In the genomic region with DNA sequence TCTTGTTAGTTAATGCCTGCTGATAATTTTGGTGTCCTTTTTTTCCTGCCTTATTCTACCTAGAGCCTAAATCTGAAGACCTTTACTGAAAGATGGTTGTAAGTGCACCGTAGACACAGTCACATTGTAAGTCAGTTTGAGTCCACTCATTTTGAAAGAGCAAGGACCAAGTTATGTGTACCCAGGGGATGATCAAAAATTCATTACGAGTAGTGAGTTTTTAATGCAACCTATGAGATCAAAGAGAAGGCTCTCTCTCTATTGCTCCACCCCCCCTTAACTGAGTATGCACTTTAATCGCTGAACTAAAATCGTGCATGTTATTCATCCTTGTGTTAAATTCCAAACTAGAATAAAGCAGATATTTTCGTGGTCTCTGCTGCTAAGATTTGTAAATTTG, we compare ENCODE assay signal across 1 cellular context.
TF ChIP-seq lines count a peak whose summit lies in the region.

No MANE protein-coding gene starts in this region.

TF ChIP-seq in GM12878, 131 proteins besides CTCF, POLR2A, EP300 and RAD21 (continues in another document):
- TF ChIP-seq FOXM1 (IDR thresholded peaks at IDR 0.05; ENCODE audit: low read depth, low read length) (no peak), PML (IDR thresholded peaks at IDR 0.05; ENCODE audit: low read length) (no peak), PAX5 (IDR thresholded peaks at IDR 0.05; ENCODE audit: borderline replicate concordance, low read depth, low read length) (no peak), TBL1XR1 (IDR thresholded peaks at IDR 0.05; ENCODE audit: low read depth, low read length) (no peak), IRF4 (IDR thresholded peaks at IDR 0.05; ENCODE audit: low read depth, low read length) (peak; percentile 54; the same call in 1 of the 2 replicates), CREM (IDR thresholded peaks at IDR 0.05; ENCODE audit: low read depth) (no peak), STAT1 (conservative IDR thresholded peaks at IDR 0.05) (no peak), RAD51 (IDR thresholded peaks at IDR 0.05) (no peak), MEF2A (IDR thresholded peaks at IDR 0.05; ENCODE audit: insufficient read depth, low read depth, low read length) (no peak), NFXL1 (IDR thresholded peaks at IDR 0.05; ENCODE audit: borderline replicate concordance) (no peak), ZNF217 (IDR thresholded peaks at IDR 0.05) (0 out of 2 replicates have a peak, but pooled peaks have one; percentile 65), JUNB (IDR thresholded peaks at IDR 0.05) (peak; percentile 87), NRF1 (conservative IDR thresholded peaks at IDR 0.05; ENCODE audit: low read depth, low read length) (no peak), CHD4 (IDR thresholded peaks at IDR 0.05) (no peak), STAT3 (IDR thresholded peaks at IDR 0.05; ENCODE audit: low read depth, low read length) (no peak), DPF2 (IDR thresholded peaks at IDR 0.05) (0 out of 2 replicates have a peak, but pooled peaks have one; percentile 37), POLR2AphosphoS5 (IDR thresholded peaks at IDR 0.05; ENCODE audit: low read length) (no peak), SMAD1 (IDR thresholded peaks at IDR 0.05; ENCODE audit: low read depth, partially characterized antibody) (no peak), SMARCA5 (IDR thresholded peaks at IDR 0.05) (0 out of 2 replicates have a peak, but pooled peaks have one; percentile 39), FOXK2 (IDR thresholded peaks at IDR 0.05) (no peak), JUND (IDR thresholded peaks at IDR 0.05; ENCODE audit: low read depth, low read length) (no peak), PAX8 (IDR thresholded peaks at IDR 0.05) (no peak), TCF7 (IDR thresholded peaks at IDR 0.05; ENCODE audit: borderline replicate concordance) (peak; percentile 76), NR2F1 (conservative IDR thresholded peaks at IDR 0.05) (no peak), CBX5 (IDR thresholded peaks at IDR 0.05; ENCODE audit: low read depth) (no peak), RB1 (IDR thresholded peaks at IDR 0.05; ENCODE audit: borderline replicate concordance) (no peak)
- TF ChIP-seq, protein P1, sequence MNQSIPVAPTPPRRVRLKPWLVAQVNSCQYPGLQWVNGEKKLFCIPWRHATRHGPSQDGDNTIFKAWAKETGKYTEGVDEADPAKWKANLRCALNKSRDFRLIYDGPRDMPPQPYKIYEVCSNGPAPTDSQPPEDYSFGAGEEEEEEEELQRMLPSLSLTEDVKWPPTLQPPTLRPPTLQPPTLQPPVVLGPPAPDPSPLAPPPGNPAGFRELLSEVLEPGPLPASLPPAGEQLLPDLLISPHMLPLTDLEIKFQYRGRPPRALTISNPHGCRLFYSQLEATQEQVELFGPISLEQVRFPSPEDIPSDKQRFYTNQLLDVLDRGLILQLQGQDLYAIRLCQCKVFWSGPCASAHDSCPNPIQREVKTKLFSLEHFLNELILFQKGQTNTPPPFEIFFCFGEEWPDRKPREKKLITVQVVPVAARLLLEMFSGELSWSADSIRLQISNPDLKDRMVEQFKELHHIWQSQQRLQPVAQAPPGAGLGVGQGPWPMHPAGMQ (IDR thresholded peaks at IDR 0.05; ENCODE audit: borderline replicate concordance) = no peak
- TF ChIP-seq, protein P2, sequence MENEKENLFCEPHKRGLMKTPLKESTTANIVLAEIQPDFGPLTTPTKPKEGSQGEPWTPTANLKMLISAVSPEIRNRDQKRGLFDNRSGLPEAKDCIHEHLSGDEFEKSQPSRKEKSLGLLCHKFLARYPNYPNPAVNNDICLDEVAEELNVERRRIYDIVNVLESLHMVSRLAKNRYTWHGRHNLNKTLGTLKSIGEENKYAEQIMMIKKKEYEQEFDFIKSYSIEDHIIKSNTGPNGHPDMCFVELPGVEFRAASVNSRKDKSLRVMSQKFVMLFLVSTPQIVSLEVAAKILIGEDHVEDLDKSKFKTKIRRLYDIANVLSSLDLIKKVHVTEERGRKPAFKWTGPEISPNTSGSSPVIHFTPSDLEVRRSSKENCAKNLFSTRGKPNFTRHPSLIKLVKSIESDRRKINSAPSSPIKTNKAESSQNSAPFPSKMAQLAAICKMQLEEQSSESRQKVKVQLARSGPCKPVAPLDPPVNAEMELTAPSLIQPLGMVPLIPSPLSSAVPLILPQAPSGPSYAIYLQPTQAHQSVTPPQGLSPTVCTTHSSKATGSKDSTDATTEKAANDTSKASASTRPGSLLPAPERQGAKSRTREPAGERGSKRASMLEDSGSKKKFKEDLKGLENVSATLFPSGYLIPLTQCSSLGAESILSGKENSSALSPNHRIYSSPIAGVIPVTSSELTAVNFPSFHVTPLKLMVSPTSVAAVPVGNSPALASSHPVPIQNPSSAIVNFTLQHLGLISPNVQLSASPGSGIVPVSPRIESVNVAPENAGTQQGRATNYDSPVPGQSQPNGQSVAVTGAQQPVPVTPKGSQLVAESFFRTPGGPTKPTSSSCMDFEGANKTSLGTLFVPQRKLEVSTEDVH (IDR thresholded peaks at IDR 0.05; ENCODE audit: low read depth, partially characterized antibody) = no peak
- TF ChIP-seq, protein P3, sequence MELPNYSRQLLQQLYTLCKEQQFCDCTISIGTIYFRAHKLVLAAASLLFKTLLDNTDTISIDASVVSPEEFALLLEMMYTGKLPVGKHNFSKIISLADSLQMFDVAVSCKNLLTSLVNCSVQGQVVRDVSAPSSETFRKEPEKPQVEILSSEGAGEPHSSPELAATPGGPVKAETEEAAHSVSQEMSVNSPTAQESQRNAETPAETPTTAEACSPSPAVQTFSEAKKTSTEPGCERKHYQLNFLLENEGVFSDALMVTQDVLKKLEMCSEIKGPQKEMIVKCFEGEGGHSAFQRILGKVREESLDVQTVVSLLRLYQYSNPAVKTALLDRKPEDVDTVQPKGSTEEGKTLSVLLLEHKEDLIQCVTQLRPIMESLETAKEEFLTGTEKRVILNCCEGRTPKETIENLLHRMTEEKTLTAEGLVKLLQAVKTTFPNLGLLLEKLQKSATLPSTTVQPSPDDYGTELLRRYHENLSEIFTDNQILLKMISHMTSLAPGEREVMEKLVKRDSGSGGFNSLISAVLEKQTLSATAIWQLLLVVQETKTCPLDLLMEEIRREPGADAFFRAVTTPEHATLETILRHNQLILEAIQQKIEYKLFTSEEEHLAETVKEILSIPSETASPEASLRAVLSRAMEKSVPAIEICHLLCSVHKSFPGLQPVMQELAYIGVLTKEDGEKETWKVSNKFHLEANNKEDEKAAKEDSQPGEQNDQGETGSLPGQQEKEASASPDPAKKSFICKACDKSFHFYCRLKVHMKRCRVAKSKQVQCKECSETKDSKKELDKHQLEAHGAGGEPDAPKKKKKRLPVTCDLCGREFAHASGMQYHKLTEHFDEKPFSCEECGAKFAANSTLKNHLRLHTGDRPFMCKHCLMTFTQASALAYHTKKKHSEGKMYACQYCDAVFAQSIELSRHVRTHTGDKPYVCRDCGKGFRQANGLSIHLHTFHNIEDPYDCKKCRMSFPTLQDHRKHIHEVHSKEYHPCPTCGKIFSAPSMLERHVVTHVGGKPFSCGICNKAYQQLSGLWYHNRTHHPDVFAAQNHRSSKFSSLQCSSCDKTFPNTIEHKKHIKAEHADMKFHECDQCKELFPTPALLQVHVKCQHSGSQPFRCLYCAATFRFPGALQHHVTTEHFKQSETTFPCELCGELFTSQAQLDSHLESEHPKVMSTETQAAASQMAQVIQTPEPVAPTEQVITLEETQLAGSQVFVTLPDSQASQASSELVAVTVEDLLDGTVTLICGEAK (IDR thresholded peaks at IDR 0.05; ENCODE audit: borderline replicate concordance) = no peak
- TF ChIP-seq, protein P4, sequence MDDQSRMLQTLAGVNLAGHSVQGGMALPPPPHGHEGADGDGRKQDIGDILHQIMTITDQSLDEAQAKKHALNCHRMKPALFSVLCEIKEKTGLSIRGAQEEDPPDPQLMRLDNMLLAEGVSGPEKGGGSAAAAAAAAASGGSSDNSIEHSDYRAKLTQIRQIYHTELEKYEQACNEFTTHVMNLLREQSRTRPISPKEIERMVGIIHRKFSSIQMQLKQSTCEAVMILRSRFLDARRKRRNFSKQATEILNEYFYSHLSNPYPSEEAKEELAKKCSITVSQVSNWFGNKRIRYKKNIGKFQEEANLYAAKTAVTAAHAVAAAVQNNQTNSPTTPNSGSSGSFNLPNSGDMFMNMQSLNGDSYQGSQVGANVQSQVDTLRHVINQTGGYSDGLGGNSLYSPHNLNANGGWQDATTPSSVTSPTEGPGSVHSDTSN (IDR thresholded peaks at IDR 0.05; ENCODE audit: insufficient replicate concordance, low read depth, low read length) = no peak
- TF ChIP-seq, protein P5, sequence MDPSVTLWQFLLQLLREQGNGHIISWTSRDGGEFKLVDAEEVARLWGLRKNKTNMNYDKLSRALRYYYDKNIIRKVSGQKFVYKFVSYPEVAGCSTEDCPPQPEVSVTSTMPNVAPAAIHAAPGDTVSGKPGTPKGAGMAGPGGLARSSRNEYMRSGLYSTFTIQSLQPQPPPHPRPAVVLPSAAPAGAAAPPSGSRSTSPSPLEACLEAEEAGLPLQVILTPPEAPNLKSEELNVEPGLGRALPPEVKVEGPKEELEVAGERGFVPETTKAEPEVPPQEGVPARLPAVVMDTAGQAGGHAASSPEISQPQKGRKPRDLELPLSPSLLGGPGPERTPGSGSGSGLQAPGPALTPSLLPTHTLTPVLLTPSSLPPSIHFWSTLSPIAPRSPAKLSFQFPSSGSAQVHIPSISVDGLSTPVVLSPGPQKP (IDR thresholded peaks at IDR 0.05; ENCODE audit: low read depth, low read length) = no peak
- TF ChIP-seq, protein P6, sequence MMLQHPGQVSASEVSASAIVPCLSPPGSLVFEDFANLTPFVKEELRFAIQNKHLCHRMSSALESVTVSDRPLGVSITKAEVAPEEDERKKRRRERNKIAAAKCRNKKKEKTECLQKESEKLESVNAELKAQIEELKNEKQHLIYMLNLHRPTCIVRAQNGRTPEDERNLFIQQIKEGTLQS (IDR thresholded peaks at IDR 0.05; ENCODE audit: borderline replicate concordance, extremely low read depth, low read depth, low read length) = no peak
- TF ChIP-seq, protein P7, sequence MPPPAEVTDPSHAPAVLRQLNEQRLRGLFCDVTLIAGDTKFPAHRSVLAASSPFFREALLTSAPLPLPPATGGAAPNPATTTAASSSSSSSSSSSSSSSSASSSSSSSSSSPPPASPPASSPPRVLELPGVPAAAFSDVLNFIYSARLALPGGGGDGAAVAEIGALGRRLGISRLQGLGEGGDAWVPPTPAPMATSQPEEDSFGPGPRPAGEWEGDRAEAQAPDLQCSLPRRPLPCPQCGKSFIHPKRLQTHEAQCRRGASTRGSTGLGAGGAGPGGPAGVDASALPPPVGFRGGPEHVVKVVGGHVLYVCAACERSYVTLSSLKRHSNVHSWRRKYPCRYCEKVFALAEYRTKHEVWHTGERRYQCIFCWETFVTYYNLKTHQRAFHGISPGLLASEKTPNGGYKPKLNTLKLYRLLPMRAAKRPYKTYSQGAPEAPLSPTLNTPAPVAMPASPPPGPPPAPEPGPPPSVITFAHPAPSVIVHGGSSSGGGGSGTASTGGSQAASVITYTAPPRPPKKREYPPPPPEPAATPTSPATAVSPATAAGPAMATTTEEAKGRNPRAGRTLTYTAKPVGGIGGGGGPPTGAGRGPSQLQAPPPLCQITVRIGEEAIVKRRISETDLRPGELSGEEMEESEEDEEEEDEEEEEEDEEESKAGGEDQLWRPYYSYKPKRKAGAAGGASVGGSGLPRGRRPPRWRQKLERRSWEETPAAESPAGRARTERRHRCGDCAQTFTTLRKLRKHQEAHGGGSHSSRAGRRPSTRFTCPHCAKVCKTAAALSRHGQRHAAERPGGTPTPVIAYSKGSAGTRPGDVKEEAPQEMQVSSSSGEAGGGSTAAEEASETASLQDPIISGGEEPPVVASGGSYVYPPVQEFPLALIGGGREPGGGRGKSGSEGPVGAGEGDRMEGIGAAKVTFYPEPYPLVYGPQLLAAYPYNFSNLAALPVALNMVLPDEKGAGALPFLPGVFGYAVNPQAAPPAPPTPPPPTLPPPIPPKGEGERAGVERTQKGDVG (CRISPR knock-in tag; IDR thresholded peaks at IDR 0.05) = no peak
- TF ChIP-seq, protein P8, sequence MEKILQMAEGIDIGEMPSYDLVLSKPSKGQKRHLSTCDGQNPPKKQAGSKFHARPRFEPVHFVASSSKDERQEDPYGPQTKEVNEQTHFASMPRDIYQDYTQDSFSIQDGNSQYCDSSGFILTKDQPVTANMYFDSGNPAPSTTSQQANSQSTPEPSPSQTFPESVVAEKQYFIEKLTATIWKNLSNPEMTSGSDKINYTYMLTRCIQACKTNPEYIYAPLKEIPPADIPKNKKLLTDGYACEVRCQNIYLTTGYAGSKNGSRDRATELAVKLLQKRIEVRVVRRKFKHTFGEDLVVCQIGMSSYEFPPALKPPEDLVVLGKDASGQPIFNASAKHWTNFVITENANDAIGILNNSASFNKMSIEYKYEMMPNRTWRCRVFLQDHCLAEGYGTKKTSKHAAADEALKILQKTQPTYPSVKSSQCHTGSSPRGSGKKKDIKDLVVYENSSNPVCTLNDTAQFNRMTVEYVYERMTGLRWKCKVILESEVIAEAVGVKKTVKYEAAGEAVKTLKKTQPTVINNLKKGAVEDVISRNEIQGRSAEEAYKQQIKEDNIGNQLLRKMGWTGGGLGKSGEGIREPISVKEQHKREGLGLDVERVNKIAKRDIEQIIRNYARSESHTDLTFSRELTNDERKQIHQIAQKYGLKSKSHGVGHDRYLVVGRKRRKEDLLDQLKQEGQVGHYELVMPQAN (conservative IDR thresholded peaks at IDR 0.05) = peak; percentile 24; the same call in 1 of the 2 replicates
- TF ChIP-seq, protein P9, sequence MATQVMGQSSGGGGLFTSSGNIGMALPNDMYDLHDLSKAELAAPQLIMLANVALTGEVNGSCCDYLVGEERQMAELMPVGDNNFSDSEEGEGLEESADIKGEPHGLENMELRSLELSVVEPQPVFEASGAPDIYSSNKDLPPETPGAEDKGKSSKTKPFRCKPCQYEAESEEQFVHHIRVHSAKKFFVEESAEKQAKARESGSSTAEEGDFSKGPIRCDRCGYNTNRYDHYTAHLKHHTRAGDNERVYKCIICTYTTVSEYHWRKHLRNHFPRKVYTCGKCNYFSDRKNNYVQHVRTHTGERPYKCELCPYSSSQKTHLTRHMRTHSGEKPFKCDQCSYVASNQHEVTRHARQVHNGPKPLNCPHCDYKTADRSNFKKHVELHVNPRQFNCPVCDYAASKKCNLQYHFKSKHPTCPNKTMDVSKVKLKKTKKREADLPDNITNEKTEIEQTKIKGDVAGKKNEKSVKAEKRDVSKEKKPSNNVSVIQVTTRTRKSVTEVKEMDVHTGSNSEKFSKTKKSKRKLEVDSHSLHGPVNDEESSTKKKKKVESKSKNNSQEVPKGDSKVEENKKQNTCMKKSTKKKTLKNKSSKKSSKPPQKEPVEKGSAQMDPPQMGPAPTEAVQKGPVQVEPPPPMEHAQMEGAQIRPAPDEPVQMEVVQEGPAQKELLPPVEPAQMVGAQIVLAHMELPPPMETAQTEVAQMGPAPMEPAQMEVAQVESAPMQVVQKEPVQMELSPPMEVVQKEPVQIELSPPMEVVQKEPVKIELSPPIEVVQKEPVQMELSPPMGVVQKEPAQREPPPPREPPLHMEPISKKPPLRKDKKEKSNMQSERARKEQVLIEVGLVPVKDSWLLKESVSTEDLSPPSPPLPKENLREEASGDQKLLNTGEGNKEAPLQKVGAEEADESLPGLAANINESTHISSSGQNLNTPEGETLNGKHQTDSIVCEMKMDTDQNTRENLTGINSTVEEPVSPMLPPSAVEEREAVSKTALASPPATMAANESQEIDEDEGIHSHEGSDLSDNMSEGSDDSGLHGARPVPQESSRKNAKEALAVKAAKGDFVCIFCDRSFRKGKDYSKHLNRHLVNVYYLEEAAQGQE (IDR thresholded peaks at IDR 0.05; ENCODE audit: low read depth, low read length) = no peak
- TF ChIP-seq, protein P10, sequence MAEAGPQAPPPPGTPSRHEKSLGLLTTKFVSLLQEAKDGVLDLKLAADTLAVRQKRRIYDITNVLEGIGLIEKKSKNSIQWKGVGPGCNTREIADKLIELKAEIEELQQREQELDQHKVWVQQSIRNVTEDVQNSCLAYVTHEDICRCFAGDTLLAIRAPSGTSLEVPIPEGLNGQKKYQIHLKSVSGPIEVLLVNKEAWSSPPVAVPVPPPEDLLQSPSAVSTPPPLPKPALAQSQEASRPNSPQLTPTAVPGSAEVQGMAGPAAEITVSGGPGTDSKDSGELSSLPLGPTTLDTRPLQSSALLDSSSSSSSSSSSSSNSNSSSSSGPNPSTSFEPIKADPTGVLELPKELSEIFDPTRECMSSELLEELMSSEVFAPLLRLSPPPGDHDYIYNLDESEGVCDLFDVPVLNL (IDR thresholded peaks at IDR 0.05; ENCODE audit: low read depth, low read length) = no peak
